2 cellular contexts compared by ENCODE assay signal in genomic region chr3:87218560-87218959, GRCh38.
TF ChIP-seq lines count a peak whose summit lies in the region.

No MANE protein-coding gene starts in this region.

TF ChIP-seq in A549, 52 proteins besides CTCF, POLR2A, EP300 and RAD21 (continued from another document):
- TF ChIP-seq HES2 (IDR thresholded peaks at IDR 0.05): no peak
- no peak for TF ChIP-seq HOXB5 (CRISPR knock-in tag; IDR thresholded peaks at IDR 0.05)
- TF ChIP-seq HOXA7 (CRISPR knock-in tag; IDR thresholded peaks at IDR 0.05): no peak
- peak; percentile 74 for TF ChIP-seq MAFK (IDR thresholded peaks at IDR 0.05; ENCODE audit: partially characterized antibody)
- no peak for TF ChIP-seq PHF8 (IDR thresholded peaks at IDR 0.05; ENCODE audit: borderline replicate concordance, low read depth)

TF ChIP-seq in IMR-90, 13 proteins besides CTCF, POLR2A, EP300 and RAD21 (continued from another document):
- no peak for TF ChIP-seq USF2 (IDR thresholded peaks at IDR 0.05; ENCODE audit: low read depth, low read length)
